Comparison of ENCODE assay signal across 26 cellular contexts in genomic region chr17:69547230-69547629, GRCh38.
"Had no signal": no experiment of that assay in that cellular context is flagged by ENCODE, and none has a peak within 500 bp of the region (broad histone marks: within the 10 kb centered on the region; RNA-seq: fewer than 3 reads in every experiment).

No MANE protein-coding gene starts in this region.

- H3K27ac Mint-ChIP-seq: dendritic cell treated with granulocyte-macrophage colony-stimulating factor and Interleukin-4, amounts not matched to agents 40 ng/mL and 50 ng/mL, for 4 days; effector memory CD8-positive, alpha-beta T cell; endodermal cell; immature natural killer cell; mesothelial cell of epicardium; naive B cell had no signal

- H3K27ac ChIP-seq: colonic mucosa, epithelial cell of prostate, esophagus muscularis mucosa, foreskin keratinocyte, gastroesophageal sphincter, heart left ventricle, hepatocyte, left lung, lower lobe of right lung had no signal

- H3K79me2 ChIP-seq: hepatocyte had no signal

- DNase-seq: colonic mucosa; cortex of kidney; effector CD8-positive, alpha-beta T cell; effector memory CD8-positive, alpha-beta T cell; endodermal cell; foreskin keratinocyte; heart left ventricle; hypothalamus; immature natural killer cell; islet precursor cell; kidney; left cardiac atrium; left lung; left ventricle myocardium superior; lower lobe of right lung; mesenchymal stem cell; mucosa of descending colon; naive B cell had no signal

- H3K4me3 ChIP-seq: colonic mucosa, esophagus muscularis mucosa, gastroesophageal sphincter, heart left ventricle, hepatocyte, left lung, lower lobe of right lung, mucosa of descending colon had no signal

- H3K4me2 ChIP-seq: hepatocyte had no signal

- H3K9me3 ChIP-seq: colonic mucosa, esophagus muscularis mucosa, gastroesophageal sphincter, heart left ventricle, left lung, lower lobe of right lung, mucosa of descending colon had no signal

- H3K4me1 ChIP-seq: colonic mucosa, esophagus muscularis mucosa, gastroesophageal sphincter, heart left ventricle, left lung, lower lobe of right lung had no signal

- H3K9me3 Mint-ChIP-seq: dendritic cell treated with granulocyte-macrophage colony-stimulating factor and Interleukin-4, amounts not matched to agents 40 ng/mL and 50 ng/mL, for 4 days; effector memory CD8-positive, alpha-beta T cell; endodermal cell; mesothelial cell of epicardium; naive B cell had no signal

- H3K27me3 Mint-ChIP-seq: dendritic cell treated with granulocyte-macrophage colony-stimulating factor and Interleukin-4, amounts not matched to agents 40 ng/mL and 50 ng/mL, for 4 days; effector memory CD8-positive, alpha-beta T cell; naive B cell had no signal

- H3K36me3 ChIP-seq: colonic mucosa, lower lobe of right lung had no signal

- H3K4me3 Mint-ChIP-seq: dendritic cell treated with granulocyte-macrophage colony-stimulating factor and Interleukin-4, amounts not matched to agents 40 ng/mL and 50 ng/mL, for 4 days; effector memory CD8-positive, alpha-beta T cell; endodermal cell; immature natural killer cell; mesothelial cell of epicardium; naive B cell had no signal

- H3K4me1 Mint-ChIP-seq: immature natural killer cell, mesothelial cell of epicardium, naive B cell had no signal

- H2AFZ ChIP-seq: hepatocyte had no signal

- ATAC-seq: effector memory CD8-positive, alpha-beta T cell; foreskin keratinocyte; gastroesophageal sphincter; heart left ventricle; left cardiac atrium; left lung; left ventricle myocardium superior; lower lobe of right lung; mucosa of descending colon had no signal

- H3K27me3 ChIP-seq: colonic mucosa, esophagus muscularis mucosa, foreskin keratinocyte, gastroesophageal sphincter, heart left ventricle, hepatocyte, left lung had no signal

- FAIRE-seq: endometrium, frontal cortex, kidney had no signal
